In genomic region chr4:6437682-6438264, GRCh38 we compare ENCODE assay signal across 21 cellular contexts. TPM values are rescaled to one million over a fixed set of nuclear protein-coding genes. Genes with fewer than 3 reads are reported as not detected.
DNase-seq lines count a peak whose midpoint lies in the region; ATAC-seq and TF ChIP-seq lines count a peak whose summit lies in the region.
"Had no signal": no experiment of that assay in that cellular context is flagged by ENCODE, and none has a peak within 500 bp of the region (broad histone marks: within the 10 kb centered on the region; RNA-seq: fewer than 3 reads in every experiment).

No MANE protein-coding gene starts in this region.

- peak overlapping the region; percentile 19 for H3K27ac ChIP-seq in substantia nigra (ENCODE audit: low read depth, low read length, poor library complexity, severe bottlenecking)
- H3K27ac ChIP-seq: C4-2B, GM23248, PC-9, SJCRH30 had no signal

- ATAC-seq in omental fat pad (ENCODE audit: low FRiP score) (peak; percentile 72), HG03469 (IDR thresholded peaks at IDR 0.05; ENCODE audit: unreplicated experiment) (no peak)
- ATAC-seq: HepG2 had no signal

- DNase-seq in HT1080 (ENCODE audit: low read depth) = peak; percentile 70
- DNase-seq in RPMI7951 (ENCODE audit: low read depth) = peak; percentile 13
- no peak for DNase-seq in omental fat pad (ENCODE audit: low spot score)
- DNase-seq in substantia nigra (lab: John Stamatoyannopoulos, UW) = peak in 1 of 49 donors; percentile 37
- DNase-seq in stimulated activated CD4-positive, alpha-beta T cell treated with anti-CD3 and anti-CD28 coated beads, Interleukin-15, amount 100 ng/mL, for 24 hours = no peak
- no peak for DNase-seq in NCI-H2227 (lab: John Stamatoyannopoulos, UW; ENCODE audit: unreplicated experiment)
- DNase-seq: ACHN, AML-193, DND-41, GF-D8, GM23248, HCEC 1CT, NCI-H1436, NCI-H2029, NCI-H524 treated with DMSO at 0.1 percent for 48 hours, PC-9, SJCRH30 had no signal

- no peak for TF ChIP-seq CTCF in omental fat pad (IDR thresholded peaks at IDR 0.05)

RNA-seq across cellular contexts. Expression of gene PPP2R2C, which starts 34.6 kb away (rescaled TPM):
- 23.5 and 31.7 TPM in 2 replicates for total RNA-seq in HT1080 (2014; rRNA removed; shearing (Covaris generic))
- 1.4 and 1.7 TPM in 2 replicates for polyA plus RNA-seq in HT1080 (2015; cell fraction: cytosol; rRNA removed)
- 0.81 and 0.86 TPM in 2 replicates for polyA plus RNA-seq in HT1080 (2015; cell fraction: nucleus; rRNA removed)
- total RNA-seq in RPMI7951 (2014; rRNA removed; shearing (Covaris generic)) = under 0.01 and 0.10 TPM in 2 replicates
- 1 to 10 TPM in 1 of 4 donors, under 1 TPM in 3; 0.38 to 1.7 (median 0.68) TPM for total RNA-seq in omental fat pad
- total RNA-seq: GM23248; SJCRH30; T-helper 1 cell treated with Interleukin-12 subunit alpha and Interleukin-12 subunit beta and Interleukin-4 antibody, amounts not matched to agents 30 ng/mL and 1 ng/mL, for 36 hours had no signal
- polyA plus RNA-seq: GM23248 had no signal

Comparison
In these comparisons a context has a peak if more than half of its experiments do, and no peak if none do; other contexts are left out.
1. DNase-seq: peak in HT1080 (single experiment) and RPMI7951 (single experiment); none in omental fat pad (single experiment), stimulated activated CD4-positive, alpha-beta T cell treated with anti-CD3 and anti-CD28 coated beads, Interleukin-15, amount 100 ng/mL, for 24 hours (single experiment) and NCI-H2227 (single experiment).